ENCODE assay signal across 10 cellular contexts in the genomic region with DNA sequence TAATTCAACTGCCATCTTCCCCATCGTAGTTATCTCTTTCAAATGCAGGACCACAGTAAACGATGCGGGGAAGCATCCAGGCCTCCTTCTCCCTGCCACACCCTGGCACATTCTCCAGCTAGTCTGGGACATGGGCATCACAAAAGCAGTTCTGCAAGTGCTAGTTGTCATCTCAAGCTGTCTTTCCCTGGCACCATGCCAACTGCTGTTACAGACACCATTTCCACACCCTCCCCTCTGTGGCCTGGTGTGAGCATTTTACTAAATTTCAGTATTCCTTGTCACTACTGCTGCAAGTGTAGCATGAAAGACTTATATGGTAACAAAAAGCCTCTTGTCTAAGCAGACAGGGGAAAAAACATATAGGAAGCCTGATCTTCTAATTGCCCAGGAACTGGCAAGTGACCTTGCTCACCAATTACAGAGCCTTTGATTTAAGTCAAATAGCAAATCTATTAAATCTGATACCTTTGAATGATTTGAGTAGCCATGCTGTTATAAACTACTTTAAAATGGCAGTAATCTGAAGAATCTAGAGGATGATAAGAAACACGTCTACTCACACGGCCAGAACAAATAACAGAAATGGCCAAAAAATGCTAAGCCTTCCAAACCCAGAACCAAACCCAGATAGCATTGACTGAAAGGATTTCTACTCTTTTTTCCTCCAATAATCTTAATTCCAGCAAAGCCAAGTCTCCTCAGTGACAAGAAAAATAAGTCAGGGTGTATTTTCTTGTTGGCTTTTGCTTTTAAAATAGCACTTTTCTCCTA.
DNase-seq lines count a peak whose midpoint lies in the region; ATAC-seq and TF ChIP-seq lines count a peak whose summit lies in the region.
"Had no signal": no experiment of that assay in that cellular context is flagged by ENCODE, and none has a peak within 500 bp of the region (broad histone marks: within the 10 kb centered on the region; RNA-seq: fewer than 3 reads in every experiment).

No MANE protein-coding gene starts in this region.

- ATAC-seq in GM18870 (IDR thresholded peaks at IDR 0.05; ENCODE audit: unreplicated experiment): no peak

- no peak for TF ChIP-seq RAD21 in Ishikawa (IDR thresholded peaks at IDR 0.05; ENCODE audit: low read depth)

- no peaks in the 10 kb centered on the region for H3K36me3 Mint-ChIP-seq in mesothelial cell of epicardium
- H3K36me3 Mint-ChIP-seq: activated naive CD4-positive, alpha-beta T cell treated with anti-CD3 and anti-CD28 coated beads, Interleukin-2, amount 50 U/mL, for 24 hours had no signal

- TF ChIP-seq CTCF in mesothelial cell of epicardium (IDR thresholded peaks at IDR 0.05; ENCODE audit: unreplicated experiment): no peak

- H3K27me3 ChIP-seq in MG63: no peaks in the 10 kb centered on the region
- H3K27me3 ChIP-seq: Peyer's patch had no signal

- DNase-seq in DMS 273 (lab: John Stamatoyannopoulos, UW; ENCODE audit: unreplicated experiment) (peak; percentile 70), RPMI8226 (peak; percentile 22), mesothelial cell of epicardium (ENCODE audit: low spot score in 2 of 2, unreplicated experiment in 2 of 2) (no peak), iPS-NIHi7 (ENCODE audit: extremely low spot score) (no peak), globus pallidus (ENCODE audit: low spot score) (no peak), MG63 (no peak)

- no peaks in the 10 kb centered on the region for H3K9me3 Mint-ChIP-seq in mesothelial cell of epicardium
- H3K9me3 Mint-ChIP-seq: activated naive CD4-positive, alpha-beta T cell treated with anti-CD3 and anti-CD28 coated beads, Interleukin-2, amount 50 U/mL, for 24 hours had no signal

- no peaks in the 10 kb centered on the region for H3K9me3 ChIP-seq in MG63
- H3K9me3 ChIP-seq: Peyer's patch had no signal

- H3K27me3 Mint-ChIP-seq in mesothelial cell of epicardium (ENCODE audit: low read depth): no peaks in the 10 kb centered on the region

- H3K4me3 ChIP-seq in MG63: no peak overlapping the region
- H3K4me3 ChIP-seq: Peyer's patch had no signal

- H3K36me3 ChIP-seq in MG63: no peaks in the 10 kb centered on the region
- H3K36me3 ChIP-seq: Peyer's patch had no signal

- H3K4me1 Mint-ChIP-seq in mesothelial cell of epicardium: peaks cover 20% of the 10 kb centered on the region
- H3K4me1 Mint-ChIP-seq: activated naive CD4-positive, alpha-beta T cell treated with anti-CD3 and anti-CD28 coated beads, Interleukin-2, amount 50 U/mL, for 24 hours had no signal

- no peak overlapping the region for H3K4me3 Mint-ChIP-seq in mesothelial cell of epicardium
- H3K4me3 Mint-ChIP-seq: activated naive CD4-positive, alpha-beta T cell treated with anti-CD3 and anti-CD28 coated beads, Interleukin-2, amount 50 U/mL, for 24 hours had no signal

- peak overlapping the region; percentile 65 for H3K27ac Mint-ChIP-seq in mesothelial cell of epicardium
- H3K27ac Mint-ChIP-seq: activated naive CD4-positive, alpha-beta T cell treated with anti-CD3 and anti-CD28 coated beads, Interleukin-2, amount 50 U/mL, for 24 hours had no signal

- peak; percentile 28; the same call in 1 of the 2 replicates for TF ChIP-seq EP300 in Ishikawa (IDR thresholded peaks at IDR 0.05; ENCODE audit: borderline replicate concordance)

TF ChIP-seq in Ishikawa, 13 proteins besides CTCF, POLR2A, EP300 and RAD21:
- no peak for TF ChIP-seq TCF12 (IDR thresholded peaks at IDR 0.05; ENCODE audit: low read depth)
- peak; percentile 94 for TF ChIP-seq NFIC (IDR thresholded peaks at IDR 0.05)

Comparison
In these comparisons a context has a peak if more than half of its experiments do, and no peak if none do; other contexts are left out.
1. DNase-seq: peak in DMS 273 (single experiment) and RPMI8226 (single experiment); none in mesothelial cell of epicardium (0 of 2), iPS-NIHi7 (single experiment), globus pallidus (single experiment) and MG63 (single experiment).